In the genomic region with DNA sequence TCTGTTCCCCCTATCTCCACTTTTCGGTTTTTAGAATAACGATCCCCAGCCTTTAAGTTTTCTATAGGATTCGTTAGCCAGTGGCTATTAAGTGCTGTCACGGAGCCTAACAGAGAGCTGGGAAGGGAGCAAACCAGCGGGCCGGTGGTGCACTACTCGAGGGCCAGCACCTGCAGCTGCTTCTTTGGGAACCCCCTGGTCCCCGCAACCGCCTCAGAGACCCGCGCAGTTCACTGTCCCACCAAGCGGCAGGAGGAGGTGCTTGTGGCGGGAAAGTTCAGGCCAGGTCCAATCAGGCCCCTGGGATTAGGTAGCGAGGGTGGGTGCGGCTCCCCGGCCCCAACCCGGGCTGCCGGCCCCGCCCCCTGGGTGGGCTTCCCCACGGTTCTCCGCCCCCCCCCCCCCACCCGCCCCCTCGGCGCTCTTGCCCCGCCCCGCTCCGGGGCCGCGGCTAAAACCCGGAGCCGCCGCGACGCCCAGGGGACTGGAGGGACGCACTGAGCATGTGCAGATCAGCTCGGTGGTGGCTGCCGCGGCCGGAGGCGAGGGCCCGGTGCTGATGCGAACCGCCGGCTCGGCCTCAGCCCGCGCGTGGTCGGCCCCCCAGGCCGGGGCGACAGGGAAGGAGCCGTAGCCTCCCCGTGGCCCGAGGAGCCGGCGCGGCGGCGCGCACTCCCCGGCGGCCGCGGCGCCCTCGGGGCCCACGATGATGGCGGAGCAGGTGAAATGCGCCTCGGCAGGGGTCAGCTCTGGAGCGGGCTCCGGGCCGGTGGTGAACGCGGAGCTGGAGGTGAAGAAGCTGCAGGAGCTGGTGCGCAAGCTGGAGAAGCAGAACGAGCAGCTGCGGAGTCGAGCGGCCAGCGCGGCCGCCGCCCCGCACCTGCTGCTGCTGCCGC, we compare ENCODE assay signal across 1 cellular context.
TF ChIP-seq lines count a peak whose summit lies in the region.

A gene (plus strand): TSS at position 480 of the 896 bp plus-strand sequence. CDS start 227 bp downstream, at position 707.

TF ChIP-seq in K562, 482 proteins besides CTCF, POLR2A, EP300 and RAD21 (continued from another document):
- TF ChIP-seq, protein P1, sequence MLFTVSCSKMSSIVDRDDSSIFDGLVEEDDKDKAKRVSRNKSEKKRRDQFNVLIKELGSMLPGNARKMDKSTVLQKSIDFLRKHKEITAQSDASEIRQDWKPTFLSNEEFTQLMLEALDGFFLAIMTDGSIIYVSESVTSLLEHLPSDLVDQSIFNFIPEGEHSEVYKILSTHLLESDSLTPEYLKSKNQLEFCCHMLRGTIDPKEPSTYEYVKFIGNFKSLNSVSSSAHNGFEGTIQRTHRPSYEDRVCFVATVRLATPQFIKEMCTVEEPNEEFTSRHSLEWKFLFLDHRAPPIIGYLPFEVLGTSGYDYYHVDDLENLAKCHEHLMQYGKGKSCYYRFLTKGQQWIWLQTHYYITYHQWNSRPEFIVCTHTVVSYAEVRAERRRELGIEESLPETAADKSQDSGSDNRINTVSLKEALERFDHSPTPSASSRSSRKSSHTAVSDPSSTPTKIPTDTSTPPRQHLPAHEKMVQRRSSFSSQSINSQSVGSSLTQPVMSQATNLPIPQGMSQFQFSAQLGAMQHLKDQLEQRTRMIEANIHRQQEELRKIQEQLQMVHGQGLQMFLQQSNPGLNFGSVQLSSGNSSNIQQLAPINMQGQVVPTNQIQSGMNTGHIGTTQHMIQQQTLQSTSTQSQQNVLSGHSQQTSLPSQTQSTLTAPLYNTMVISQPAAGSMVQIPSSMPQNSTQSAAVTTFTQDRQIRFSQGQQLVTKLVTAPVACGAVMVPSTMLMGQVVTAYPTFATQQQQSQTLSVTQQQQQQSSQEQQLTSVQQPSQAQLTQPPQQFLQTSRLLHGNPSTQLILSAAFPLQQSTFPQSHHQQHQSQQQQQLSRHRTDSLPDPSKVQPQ (CRISPR knock-in tag; IDR thresholded peaks at IDR 0.05; ENCODE audit: borderline replicate concordance) = no peak
- TF ChIP-seq, protein P2, sequence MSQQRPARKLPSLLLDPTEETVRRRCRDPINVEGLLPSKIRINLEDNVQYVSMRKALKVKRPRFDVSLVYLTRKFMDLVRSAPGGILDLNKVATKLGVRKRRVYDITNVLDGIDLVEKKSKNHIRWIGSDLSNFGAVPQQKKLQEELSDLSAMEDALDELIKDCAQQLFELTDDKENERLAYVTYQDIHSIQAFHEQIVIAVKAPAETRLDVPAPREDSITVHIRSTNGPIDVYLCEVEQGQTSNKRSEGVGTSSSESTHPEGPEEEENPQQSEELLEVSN (IDR thresholded peaks at IDR 0.05; ENCODE audit: borderline replicate concordance in 1 of 2, extremely low read depth in 1 of 2, insufficient read depth in 1 of 2, insufficient read length in 1 of 2, low read depth in 1 of 2, low read length in 1 of 2, poor library complexity in 1 of 2, severe bottlenecking in 1 of 2) = peak in 1 of 2 experiments; percentile 84
- TF ChIP-seq EWSR1 (IDR thresholded peaks at IDR 0.05; ENCODE audit: borderline replicate concordance, low read depth, partially characterized antibody) = no peak
- no peak for TF ChIP-seq ZNF830 (CRISPR knock-in tag; IDR thresholded peaks at IDR 0.05)
- no peak for TF ChIP-seq GABPB1 (CRISPR knock-in tag; IDR thresholded peaks at IDR 0.05)
- TF ChIP-seq SLC30A9 (CRISPR knock-in tag; IDR thresholded peaks at IDR 0.05) = no peak
- TF ChIP-seq YY1 (IDR thresholded peaks at IDR 0.05; ENCODE audit: borderline replicate concordance in 1 of 3, control insufficient read depth in 1 of 3, extremely low read depth in 1 of 3, insufficient read depth in 3 of 3, insufficient read length in 1 of 3, insufficient replicate concordance in 2 of 3, low read depth in 1 of 3, low read length in 2 of 3) = peak in 1 of 3 experiments; percentile 4
- no peak for TF ChIP-seq LEF1 (IDR thresholded peaks at IDR 0.05)
- TF ChIP-seq, protein P3, sequence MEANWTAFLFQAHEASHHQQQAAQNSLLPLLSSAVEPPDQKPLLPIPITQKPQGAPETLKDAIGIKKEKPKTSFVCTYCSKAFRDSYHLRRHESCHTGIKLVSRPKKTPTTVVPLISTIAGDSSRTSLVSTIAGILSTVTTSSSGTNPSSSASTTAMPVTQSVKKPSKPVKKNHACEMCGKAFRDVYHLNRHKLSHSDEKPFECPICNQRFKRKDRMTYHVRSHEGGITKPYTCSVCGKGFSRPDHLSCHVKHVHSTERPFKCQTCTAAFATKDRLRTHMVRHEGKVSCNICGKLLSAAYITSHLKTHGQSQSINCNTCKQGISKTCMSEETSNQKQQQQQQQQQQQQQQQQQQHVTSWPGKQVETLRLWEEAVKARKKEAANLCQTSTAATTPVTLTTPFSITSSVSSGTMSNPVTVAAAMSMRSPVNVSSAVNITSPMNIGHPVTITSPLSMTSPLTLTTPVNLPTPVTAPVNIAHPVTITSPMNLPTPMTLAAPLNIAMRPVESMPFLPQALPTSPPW (CRISPR knock-in tag; IDR thresholded peaks at IDR 0.05) = peak; percentile 38; the same call in 1 of the 2 replicates
- TF ChIP-seq PPARD (CRISPR knock-in tag; IDR thresholded peaks at IDR 0.05) = no peak
- no peak for TF ChIP-seq OTX1 (CRISPR knock-in tag; IDR thresholded peaks at IDR 0.05)
- TF ChIP-seq POLR2G (IDR thresholded peaks at IDR 0.05; ENCODE audit: low read depth, low read length) = peak; percentile 48; the same call in 1 of the 2 replicates
- no peak for TF ChIP-seq TBP (optimal IDR thresholded peaks at IDR 0.05; ENCODE audit: low read depth, low read length)
- TF ChIP-seq, protein P4, sequence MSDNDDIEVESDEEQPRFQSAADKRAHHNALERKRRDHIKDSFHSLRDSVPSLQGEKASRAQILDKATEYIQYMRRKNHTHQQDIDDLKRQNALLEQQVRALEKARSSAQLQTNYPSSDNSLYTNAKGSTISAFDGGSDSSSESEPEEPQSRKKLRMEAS (CRISPR knock-in tag; IDR thresholded peaks at IDR 0.05) = peak; percentile 25; the same call in 1 of the 2 replicates
- no peak for TF ChIP-seq U2AF1 (optimal IDR thresholded peaks at IDR 0.05; ENCODE audit: low read depth, low read length)
- no peak for TF ChIP-seq YBX1 (IDR thresholded peaks at IDR 0.05)
- TF ChIP-seq, protein P5, sequence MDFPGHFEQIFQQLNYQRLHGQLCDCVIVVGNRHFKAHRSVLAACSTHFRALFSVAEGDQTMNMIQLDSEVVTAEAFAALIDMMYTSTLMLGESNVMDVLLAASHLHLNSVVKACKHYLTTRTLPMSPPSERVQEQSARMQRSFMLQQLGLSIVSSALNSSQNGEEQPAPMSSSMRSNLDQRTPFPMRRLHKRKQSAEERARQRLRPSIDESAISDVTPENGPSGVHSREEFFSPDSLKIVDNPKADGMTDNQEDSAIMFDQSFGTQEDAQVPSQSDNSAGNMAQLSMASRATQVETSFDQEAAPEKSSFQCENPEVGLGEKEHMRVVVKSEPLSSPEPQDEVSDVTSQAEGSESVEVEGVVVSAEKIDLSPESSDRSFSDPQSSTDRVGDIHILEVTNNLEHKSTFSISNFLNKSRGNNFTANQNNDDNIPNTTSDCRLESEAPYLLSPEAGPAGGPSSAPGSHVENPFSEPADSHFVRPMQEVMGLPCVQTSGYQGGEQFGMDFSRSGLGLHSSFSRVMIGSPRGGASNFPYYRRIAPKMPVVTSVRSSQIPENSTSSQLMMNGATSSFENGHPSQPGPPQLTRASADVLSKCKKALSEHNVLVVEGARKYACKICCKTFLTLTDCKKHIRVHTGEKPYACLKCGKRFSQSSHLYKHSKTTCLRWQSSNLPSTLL (IDR thresholded peaks at IDR 0.05) = no peak
- TF ChIP-seq RFX7 (CRISPR knock-in tag; IDR thresholded peaks at IDR 0.05) = no peak
